13 cellular contexts compared by ENCODE assay signal in genomic region chr6:47650553-47651432, GRCh38. TPM values are rescaled to one million over a fixed set of nuclear protein-coding genes. Genes with fewer than 3 reads are reported as not detected.
A peak's percentile ranks its signal among the peaks of the same experiment; 100 is the strongest.
DNase-seq lines count a peak whose midpoint lies in the region; ATAC-seq and TF ChIP-seq lines count a peak whose summit lies in the region.
"Had no signal": no experiment of that assay in that cellular context is flagged by ENCODE, and none has a peak within 500 bp of the region (broad histone marks: within the 10 kb centered on the region; RNA-seq: fewer than 3 reads in every experiment).

No MANE protein-coding gene starts in this region.

- H3K9me3 Mint-ChIP-seq in natural killer cell treated with Interleukin-12 subunit alpha and Interleukin-12 subunit beta and Interleukin-15 and Interleukin-18, amount 100 ng/mL, for 72 hours, result no peaks in the 10 kb centered on the region
- no peaks in the 10 kb centered on the region for H3K9me3 Mint-ChIP-seq in Calu3 (ENCODE audit: low read depth, unreplicated experiment)
- no peaks in the 10 kb centered on the region for H3K9me3 Mint-ChIP-seq in CD4-positive, alpha-beta memory T cell

- H3K27me3 Mint-ChIP-seq in natural killer cell treated with Interleukin-12 subunit alpha and Interleukin-12 subunit beta and Interleukin-15 and Interleukin-18, amount 100 ng/mL, for 72 hours, result no peaks in the 10 kb centered on the region
- no peaks in the 10 kb centered on the region for H3K27me3 Mint-ChIP-seq in Calu3 (ENCODE audit: unreplicated experiment)
- H3K27me3 Mint-ChIP-seq in CD4-positive, alpha-beta memory T cell, result no peaks in the 10 kb centered on the region

- H3K4me2 ChIP-seq in fibroblast of lung (ENCODE audit: extremely low read depth, insufficient read depth, low read length), result peak overlapping the region; percentile 72

- no peaks in the 10 kb centered on the region for H3K27me3 ChIP-seq in ACC112 (ENCODE audit: insufficient read depth, low read length)
- no peaks in the 10 kb centered on the region for H3K27me3 ChIP-seq in fibroblast of lung (ENCODE audit: control insufficient read depth, insufficient read depth, low read length)
- H3K27me3 ChIP-seq in CD4-positive, alpha-beta memory T cell (ENCODE audit: insufficient read depth, low read length), result no peaks in the 10 kb centered on the region
- H3K27me3 ChIP-seq: SJSA1 had no signal

- H2AFZ ChIP-seq in ACC112 (ENCODE audit: low read length, unreplicated experiment) (peak overlapping the region; percentile 51), fibroblast of lung (ENCODE audit: low read length) (peak overlapping the region; percentile 48)

- POLR2A ChIA-PET in CD4-positive, alpha-beta memory T cell (lab: Charles Lee; ENCODE audit: partially characterized antibody), result no interaction called here

- peak; percentile 53 for DNase-seq in MV-4-11 (lab: John Stamatoyannopoulos, UW)
- peak in 1 of 2 donors; percentile 45 for DNase-seq in fibroblast of lung (ENCODE audit: low read depth in 2 of 2)
- DNase-seq in GDM1 (lab: John Stamatoyannopoulos, UW), result no peak
- no peak for DNase-seq in natural killer cell treated with Interleukin-12 subunit alpha and Interleukin-12 subunit beta and Interleukin-15 and Interleukin-18, amount 100 ng/mL, for 72 hours (ENCODE audit: low spot score)
- no peak for DNase-seq in Calu3
- DNase-seq in CD4-positive, alpha-beta memory T cell, result no peak
- DNase-seq: activated effector memory CD4-positive, alpha-beta T cell treated with anti-CD3 and anti-CD28 coated beads, Interleukin-2, amount 50 U/mL, for 16 hours; mesendoderm; stimulated activated CD4-positive, alpha-beta T cell treated with anti-CD3 and anti-CD28 coated beads, Interleukin-12 subunit alpha, Interleukin-12 subunit beta, amount 100 ng/mL, for 4 hours had no signal

- H3K27ac ChIP-seq in ACC112 (ENCODE audit: low read depth, low read length), result no peak overlapping the region
- no peak overlapping the region for H3K27ac ChIP-seq in fibroblast of lung (ENCODE audit: insufficient read depth, low read length)
- no peak overlapping the region for H3K27ac ChIP-seq in CD4-positive, alpha-beta memory T cell (ENCODE audit: low read depth, low read length)
- H3K27ac ChIP-seq: SJSA1 had no signal

- H3K9me3 ChIP-seq in fibroblast of lung (ENCODE audit: control insufficient read depth, insufficient read depth, low read depth, low read length), result no peaks in the 10 kb centered on the region
- no peaks in the 10 kb centered on the region for H3K9me3 ChIP-seq in CD4-positive, alpha-beta memory T cell (ENCODE audit: control insufficient read depth in 1 of 2, low read length in 2 of 2)
- H3K9me3 ChIP-seq: SJSA1 had no signal

- no peaks in the 10 kb centered on the region for H3K36me3 ChIP-seq in ACC112 (ENCODE audit: insufficient read depth, low read length)
- no peaks in the 10 kb centered on the region for H3K36me3 ChIP-seq in fibroblast of lung (ENCODE audit: control insufficient read depth, insufficient read depth, low read length)
- no peaks in the 10 kb centered on the region for H3K36me3 ChIP-seq in CD4-positive, alpha-beta memory T cell (ENCODE audit: insufficient read depth, low read length)
- H3K36me3 ChIP-seq: SJSA1 had no signal

- peaks cover 9% of the 10 kb centered on the region for H3K4me1 ChIP-seq in ACC112 (ENCODE audit: control insufficient read depth, insufficient read depth, low read length, unreplicated experiment)
- peaks cover 4% of the 10 kb centered on the region for H3K4me1 ChIP-seq in fibroblast of lung (ENCODE audit: control insufficient read depth, extremely low read depth, insufficient read depth, low read length)
- peaks cover 11% of the 10 kb centered on the region for H3K4me1 ChIP-seq in CD4-positive, alpha-beta memory T cell (ENCODE audit: insufficient read depth, low read length)
- H3K4me1 ChIP-seq: SJSA1 had no signal

- H3K4me3 ChIP-seq in ACC112 (ENCODE audit: low read depth, low read length) (no peak overlapping the region), fibroblast of lung (replicated peaks in 1 of 4; ENCODE audit: control extremely low read depth in 1 of 4, insufficient read depth in 1 of 4, low read depth in 3 of 4, low read length in 4 of 4) (no peak overlapping the region)
- H3K4me3 ChIP-seq in CD4-positive, alpha-beta memory T cell (ENCODE audit: low read length in 2 of 2), result no peak overlapping the region
- H3K4me3 ChIP-seq: SJSA1 had no signal

- H3K9ac ChIP-seq in fibroblast of lung (ENCODE audit: insufficient read depth, low read length), result no peak overlapping the region

- H3K4me1 Mint-ChIP-seq in natural killer cell treated with Interleukin-12 subunit alpha and Interleukin-12 subunit beta and Interleukin-15 and Interleukin-18, amount 100 ng/mL, for 72 hours (ENCODE audit: low read depth in 2 of 2), result no peaks in the 10 kb centered on the region
- peaks cover 26% of the 10 kb centered on the region for H3K4me1 Mint-ChIP-seq in Calu3 (ENCODE audit: low read depth, unreplicated experiment)
- no peaks in the 10 kb centered on the region for H3K4me1 Mint-ChIP-seq in CD4-positive, alpha-beta memory T cell

- intact Hi-C loops in Calu3 (cut with micrococcal nuclease; ENCODE audit: unreplicated experiment), result loop anchor here (5.0 kb wide), 1 partner anchor 52 kb away; no protein-coding TSS in a partner anchor
- intact Hi-C loops in CD4-positive, alpha-beta memory T cell (cut with micrococcal nuclease), result no loop called here

- H3K79me2 ChIP-seq in ACC112 (ENCODE audit: control insufficient read depth, insufficient read depth, low read length, unreplicated experiment) (no peaks in the 10 kb centered on the region), fibroblast of lung (ENCODE audit: control insufficient read depth, insufficient read depth, low read length) (no peaks in the 10 kb centered on the region)

- peak; percentile 55 for ATAC-seq in GM21447 (IDR thresholded peaks at IDR 0.05; ENCODE audit: unreplicated experiment)
- no peak for ATAC-seq in natural killer cell treated with Interleukin-12 subunit alpha and Interleukin-12 subunit beta and Interleukin-15 and Interleukin-18, amount 100 ng/mL, for 72 hours

- no peaks in the 10 kb centered on the region for H4K20me1 ChIP-seq in fibroblast of lung (ENCODE audit: control insufficient read depth, extremely low read depth, insufficient read depth, low read length)

- no peaks in the 10 kb centered on the region for H3K36me3 Mint-ChIP-seq in natural killer cell treated with Interleukin-12 subunit alpha and Interleukin-12 subunit beta and Interleukin-15 and Interleukin-18, amount 100 ng/mL, for 72 hours
- H3K36me3 Mint-ChIP-seq in Calu3 (ENCODE audit: insufficient read depth, unreplicated experiment), result no peaks in the 10 kb centered on the region
- H3K36me3 Mint-ChIP-seq in CD4-positive, alpha-beta memory T cell, result no peaks in the 10 kb centered on the region

- no peak for TF ChIP-seq CTCF in fibroblast of lung (conservative IDR thresholded peaks at IDR 0.05 in 1 of 2, IDR thresholded peaks at IDR 0.05 in 1 of 2; ENCODE audit: low read depth in 1 of 2, low read length in 2 of 2)
- no peak for TF ChIP-seq CTCF in Calu3 (IDR thresholded peaks at IDR 0.05; ENCODE audit: unreplicated experiment)

- CTCF ChIA-PET in Calu3 (lab: Charles Lee), result interaction anchor here (1.8 kb wide), 1 partner anchor 78 kb away, joined by 5 read pairs; no protein-coding TSS in a partner anchor
- CTCF ChIA-PET in CD4-positive, alpha-beta memory T cell (lab: Charles Lee; ENCODE audit: partially characterized antibody), result no interaction called here

- no TSS peak for BruUV-seq in Calu3 (replicated peaks; lab: Mats Ljungman, UMichigan)

- H3K4me3 Mint-ChIP-seq in natural killer cell treated with Interleukin-12 subunit alpha and Interleukin-12 subunit beta and Interleukin-15 and Interleukin-18, amount 100 ng/mL, for 72 hours, result no peak overlapping the region
- H3K4me3 Mint-ChIP-seq in Calu3 (ENCODE audit: low read depth, unreplicated experiment), result no peak overlapping the region
- H3K4me3 Mint-ChIP-seq in CD4-positive, alpha-beta memory T cell, result no peak overlapping the region

- H3K27ac Mint-ChIP-seq in natural killer cell treated with Interleukin-12 subunit alpha and Interleukin-12 subunit beta and Interleukin-15 and Interleukin-18, amount 100 ng/mL, for 72 hours, result no peak overlapping the region
- no peak overlapping the region for H3K27ac Mint-ChIP-seq in Calu3 (ENCODE audit: unreplicated experiment)
- no peak overlapping the region for H3K27ac Mint-ChIP-seq in CD4-positive, alpha-beta memory T cell

RNA-seq across cellular contexts. Expression of gene ADGRF4, which starts 47.6 kb away (rescaled TPM):
- total RNA-seq in fibroblast of lung (under 0.01 TPM in 1 of 2 replicates, not detected in the other), Calu3 (2022) (7.3 and 8.0 TPM in 2 replicates)
- polyA plus RNA-seq in fibroblast of lung, result 0.08 TPM in 1 of 2 replicates, not detected in the other
- polyA plus RNA-seq in fibroblast of lung (2012), result 0.05 TPM in 1 of 2 replicates, not detected in the other
- not detected in 2 replicates for polyA minus RNA-seq in fibroblast of lung (ENCODE audit: low replicate concordance)
- total RNA-seq in natural killer cell treated with Interleukin-12 subunit alpha and Interleukin-12 subunit beta and Interleukin-15 and Interleukin-18, amount 100 ng/mL, for 72 hours, result not detected
- not detected for total RNA-seq in CD4-positive, alpha-beta memory T cell
- not detected for polyA plus RNA-seq in CD4-positive, alpha-beta memory T cell
- total RNA-seq: dermis microvascular lymphatic vessel endothelial cell, SJSA1 had no signal
